ENCODE assay signal across 8 cellular contexts in the genomic region with DNA sequence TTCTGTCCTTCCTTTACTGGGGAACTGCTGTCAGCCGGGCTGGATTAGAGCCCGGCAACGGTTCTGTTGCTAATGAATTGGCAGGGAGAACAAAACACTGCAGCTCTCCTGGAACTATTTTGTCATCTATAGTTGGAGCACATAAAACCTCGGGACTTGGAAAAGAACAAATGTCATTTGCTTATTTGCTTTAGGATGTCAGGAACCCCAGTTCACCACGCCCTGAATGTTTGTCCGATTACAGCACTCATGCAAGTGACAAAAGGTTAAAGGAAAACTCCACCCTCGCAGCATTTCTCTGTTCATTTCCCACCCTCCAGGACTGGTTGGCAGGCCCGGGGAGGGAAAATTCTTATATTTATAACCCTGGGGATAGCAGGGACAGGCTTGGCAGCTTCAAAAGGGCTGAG.
DNase-seq lines count a peak whose midpoint lies in the region; ATAC-seq, FAIRE-seq and TF ChIP-seq lines count a peak whose summit lies in the region.

No MANE protein-coding gene starts in this region.

- peak overlapping the region in 1 of 2 donors; percentile 76 for H3K9ac ChIP-seq in colonic mucosa (ENCODE audit: low read depth in 2 of 2, low read length in 2 of 2)

- DNase-seq in EH (ENCODE audit: low read depth) (peak; percentile 98), NCI-H460 (ENCODE audit: extremely low read depth, low read depth) (peak; percentile 78), colonic mucosa (peak; percentile 89), lower lobe of right lung (peak; percentile 62), testis (peak; percentile 66), GM12892 (ENCODE audit: insufficient read length) (no peak), NCI-H510A treated with DMSO at 0.1 percent for 48 hours (lab: John Stamatoyannopoulos, UW) (no peak)

- intact Hi-C loops in colonic mucosa (cut with DNase I) (loop anchor here (5.0 kb wide), 1 partner anchor 69 kb away; a partner anchor contains a TSS), lower lobe of right lung (cut with DNase I) (no loop called here), testis (cut with DNase I; ENCODE audit: low total_unique reads) (no loop called here)

- FAIRE-seq in GM12892 (lab: Jason Lieb, UNC): no peak

- no peaks in the 10 kb centered on the region for H3K9me3 ChIP-seq in colonic mucosa
- H3K9me3 ChIP-seq in lower lobe of right lung: no peaks in the 10 kb centered on the region
- no peaks in the 10 kb centered on the region for H3K9me3 ChIP-seq in testis

- WGBS in testis, 2 donors: 39 to 43% methylated on average over 8 of the region's 8 CpGs

- no peaks in the 10 kb centered on the region for H3K36me3 ChIP-seq in colonic mucosa
- H3K36me3 ChIP-seq in lower lobe of right lung: no peaks in the 10 kb centered on the region
- no peaks in the 10 kb centered on the region for H3K36me3 ChIP-seq in testis (ENCODE audit: low read depth, missing control alignments)

- TF ChIP-seq POLR2A in testis (IDR thresholded peaks at IDR 0.05): no peak
- no peak for TF ChIP-seq POLR2A in GM12892 (IDR thresholded peaks at IDR 0.05; ENCODE audit: low read depth, low read length)

- H3K4me1 ChIP-seq in colonic mucosa (peaks cover 15% of the 10 kb centered on the region), lower lobe of right lung (peaks cover 49% of the 10 kb centered on the region), testis (peaks cover 33% of the 10 kb centered on the region)

- H3K27ac ChIP-seq in colonic mucosa (peak overlapping the region; percentile 72), lower lobe of right lung (peak overlapping the region; percentile 86), testis (peak overlapping the region; percentile 10 to 81)

- H3K4me3 ChIP-seq in colonic mucosa (no peak overlapping the region), lower lobe of right lung (peak overlapping the region; percentile 4), testis (no peak overlapping the region)

- H3K27me3 ChIP-seq in colonic mucosa (no peaks in the 10 kb centered on the region), lower lobe of right lung (ENCODE audit: low read depth) (no peaks in the 10 kb centered on the region), testis (no peaks in the 10 kb centered on the region)

- ATAC-seq in lower lobe of right lung: peak; percentile 88
- ATAC-seq in HG03469 (IDR thresholded peaks at IDR 0.05; ENCODE audit: unreplicated experiment): no peak

- no peak for TF ChIP-seq CTCF in colonic mucosa (IDR thresholded peaks at IDR 0.05)
- TF ChIP-seq CTCF in lower lobe of right lung (IDR thresholded peaks at IDR 0.05): no peak
- no peak for TF ChIP-seq CTCF in testis (IDR thresholded peaks at IDR 0.05)

Comparison
In these comparisons a context has a peak if more than half of its experiments do, and no peak if none do; other contexts are left out.
1. DNase-seq: peak in EH (single experiment), NCI-H460 (single experiment), colonic mucosa (single experiment), lower lobe of right lung (single experiment) and testis (single experiment); none in GM12892 (single experiment) and NCI-H510A treated with DMSO at 0.1 percent for 48 hours (single experiment).
2. Peak in every context shown above with its lines, with median percentiles within 50 percentile points of each other: H3K27ac ChIP-seq.